8 cellular contexts compared by ENCODE assay signal in the genomic region with DNA sequence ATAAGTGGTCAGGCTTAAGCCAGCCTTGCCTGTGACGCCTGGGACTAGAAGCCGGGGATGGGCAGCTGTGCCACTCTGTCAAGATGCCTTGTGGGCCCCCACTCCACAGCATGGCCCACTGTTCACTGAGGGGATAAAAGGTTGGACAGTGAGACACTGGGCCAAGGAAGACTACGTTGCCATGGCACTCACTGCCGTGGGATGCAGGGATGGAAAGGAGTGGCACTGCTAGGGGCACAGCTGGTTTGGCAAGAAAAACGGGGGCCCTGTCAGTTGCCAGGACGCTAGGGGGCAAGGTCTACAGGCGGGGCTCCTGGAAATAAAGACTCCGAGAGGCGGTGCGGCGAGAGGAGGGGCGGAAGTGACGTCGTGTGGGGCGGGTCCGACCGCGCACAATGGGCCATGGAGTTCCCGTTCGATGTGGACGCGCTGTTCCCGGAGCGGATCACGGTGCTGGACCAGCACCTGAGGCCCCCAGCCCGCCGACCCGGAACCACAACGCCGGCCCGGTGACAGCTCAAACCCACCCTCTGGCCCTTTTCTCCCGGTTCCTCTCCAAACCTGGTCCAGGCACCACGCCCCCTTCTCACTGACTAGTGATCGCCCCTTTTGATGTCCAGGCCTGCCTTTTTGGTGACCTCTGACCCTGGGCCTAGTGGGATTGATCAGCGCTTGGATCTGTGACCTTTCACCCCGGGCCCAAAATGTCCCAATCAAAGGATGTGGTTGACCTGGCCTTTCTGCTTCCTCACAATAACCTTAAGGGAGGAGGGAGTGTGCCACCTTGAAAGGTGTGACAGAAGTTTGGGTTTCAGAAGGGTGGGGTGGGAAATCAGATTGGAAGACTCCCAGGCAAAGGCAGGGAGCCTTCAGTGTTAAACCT. TPM values are rescaled to one million over a fixed set of nuclear protein-coding genes. Genes with fewer than 3 reads are reported as not detected.
DNase-seq lines count a peak whose midpoint lies in the region; ATAC-seq and TF ChIP-seq lines count a peak whose summit lies in the region.

A gene (plus strand): TSS at position 391 of the 883 bp plus-strand sequence.

- H3K4me1 ChIP-seq in left lung: peaks cover 0 to 29% of the 10 kb centered on the region in 2 donors

- CTCF ChIA-PET in activated CD4-positive, alpha-beta T cell treated with anti-CD3 and anti-CD28 coated beads, Interleukin-2, amount 10 ng/mL, durations not matched to agents 7 days and 5 days (lab: Charles Lee): interaction anchor here (0.6 to 1.4 kb wide), 8 partner anchors 8 to 1271 kb away, joined by 3 to 5 read pairs (median 3); a partner anchor contains a TSS

- H3K9me3 ChIP-seq in left lung: no peaks in the 10 kb centered on the region

- peaks cover 0 to 69% of the 10 kb centered on the region in 2 donors for H3K36me3 ChIP-seq in left lung

- H3K27ac Mint-ChIP-seq in activated CD4-positive, alpha-beta T cell treated with anti-CD3 and anti-CD28 coated beads, Interleukin-2, amount 10 ng/mL, durations not matched to agents 7 days and 5 days: peak within 1 kb of the TSS; percentile 98

- H3K4me1 Mint-ChIP-seq in activated CD4-positive, alpha-beta T cell treated with anti-CD3 and anti-CD28 coated beads, Interleukin-2, amount 10 ng/mL, durations not matched to agents 7 days and 5 days: peaks cover 28% of the 10 kb centered on the region

- H3K4me3 ChIP-seq in coronary artery (peak within 1 kb of the TSS; percentile 72), left lung (peak within 1 kb of the TSS; percentile 50 to 51)

- H3K9me3 Mint-ChIP-seq in activated CD4-positive, alpha-beta T cell treated with anti-CD3 and anti-CD28 coated beads, Interleukin-2, amount 10 ng/mL, durations not matched to agents 7 days and 5 days: no peaks in the 10 kb centered on the region

- H3K27me3 Mint-ChIP-seq in activated CD4-positive, alpha-beta T cell treated with anti-CD3 and anti-CD28 coated beads, Interleukin-2, amount 10 ng/mL, durations not matched to agents 7 days and 5 days: no peaks in the 10 kb centered on the region

- POLR2A ChIA-PET in activated CD4-positive, alpha-beta T cell treated with anti-CD3 and anti-CD28 coated beads, Interleukin-2, amount 10 ng/mL, durations not matched to agents 7 days and 5 days (lab: Charles Lee): interaction anchor here (0.6 kb wide), 1 partner anchor 11 kb away, joined by 3 read pairs; no protein-coding TSS in a partner anchor

- TF ChIP-seq CTCF in coronary artery (IDR thresholded peaks at IDR 0.05): no peak
- peak in 1 of 2 donors; percentile 18 for TF ChIP-seq CTCF in left lung (IDR thresholded peaks at IDR 0.05)

- H3K36me3 Mint-ChIP-seq in activated CD4-positive, alpha-beta T cell treated with anti-CD3 and anti-CD28 coated beads, Interleukin-2, amount 10 ng/mL, durations not matched to agents 7 days and 5 days (ENCODE audit: low read depth): peaks cover 36% of the 10 kb centered on the region

- DNase-seq in 8988T: peak; percentile 77
- DNase-seq in NCI-H524 treated with DMSO at 0.1 percent for 48 hours (lab: John Stamatoyannopoulos, UW): peak; percentile 53
- DNase-seq in activated CD4-positive, alpha-beta T cell treated with anti-CD3 and anti-CD28 coated beads, Interleukin-2, amount 10 ng/mL, durations not matched to agents 7 days and 5 days: peak; percentile 90
- DNase-seq in coronary artery (ENCODE audit: low spot score): peak; percentile 93
- DNase-seq in left lung: peak; percentile 88 to 97
- peak; percentile 81 for DNase-seq in stimulated activated CD4-positive, alpha-beta T cell treated with anti-CD3 and anti-CD28 coated beads, Interleukin-2, amount 100 ng/mL, for 4 hours (ENCODE audit: low read depth)

- intact Hi-C loops in left lung (cut with DNase I): no loop called here

- peak within 1 kb of the TSS; percentile 91 to 93 for H3K27ac ChIP-seq in coronary artery
- H3K27ac ChIP-seq in left lung: peak within 1 kb of the TSS; percentile 47 to 84

- no peaks in the 10 kb centered on the region for H3K27me3 ChIP-seq in left lung

- peak within 1 kb of the TSS; percentile 88 for H3K4me3 Mint-ChIP-seq in activated CD4-positive, alpha-beta T cell treated with anti-CD3 and anti-CD28 coated beads, Interleukin-2, amount 10 ng/mL, durations not matched to agents 7 days and 5 days

- peak; percentile 79 for TF ChIP-seq POLR2A in GM18526 (IDR thresholded peaks at IDR 0.05; ENCODE audit: extremely low read depth, insufficient read length)

- ATAC-seq in HG03108 (IDR thresholded peaks at IDR 0.05; ENCODE audit: unreplicated experiment) (peak; percentile 76), left lung (peak; percentile 99)

RNA-seq across cellular contexts. Expression of the gene that starts here (rescaled TPM):
- 1 to 10 TPM; 8.3 to 9.7 TPM for total RNA-seq in activated CD4-positive, alpha-beta T cell treated with anti-CD3 and anti-CD28 coated beads, Interleukin-2, amount 10 ng/mL, durations not matched to agents 7 days and 5 days
- total RNA-seq in left lung: 10 to 100 TPM in 1 of 2 donors, 1 to 10 TPM in 1; 8.6 to 10.6 TPM

Comparison
In these comparisons a context has a peak if more than half of its experiments do, and no peak if none do; other contexts are left out.
1. Peak in every context shown above with its lines: DNase-seq, ATAC-seq, H3K4me3 ChIP-seq and H3K27ac ChIP-seq.